Comparison of ENCODE assay signal across 34 cellular contexts in genomic region chrX:2471641-2472040, GRCh38.
"Had no signal": no experiment of that assay in that cellular context is flagged by ENCODE, and none has a peak within 500 bp of the region (broad histone marks: within the 10 kb centered on the region; RNA-seq: fewer than 3 reads in every experiment).

No MANE protein-coding gene starts in this region.

- FAIRE-seq: astrocyte, TTC549 had no signal

- ATAC-seq: activated CD8-positive, alpha-beta T cell treated with anti-CD3 and anti-CD28 coated beads for 36 hours; activated naive CD4-positive, alpha-beta T cell treated with anti-CD3 and anti-CD28 coated beads, Interleukin-2, amount 50 U/mL, for 72 hours; activated T-cell treated with anti-CD3 and anti-CD28 coated beads, Interleukin-2, amount 50 U/mL, for 4 hours; activated T-cell treated with anti-CD3 and anti-CD28 coated beads, Interleukin-2, amount 50 U/mL, for 72 hours; activated T-helper 17 cell treated with anti-CD3 and anti-CD28 coated beads, Interleukin-2, amount 50 U/mL, for 72 hours; body of pancreas had no signal

- H3K27me3 ChIP-seq: adrenal gland, body of pancreas, brain microvascular endothelial cell, breast epithelium had no signal

- H3K4me1 ChIP-seq: adrenal gland, breast epithelium had no signal

- H3K27ac ChIP-seq: adrenal gland, brain microvascular endothelial cell, breast epithelium, VCaP had no signal

- DNase-seq: activated B cell treated with CpG ODN at 0.5 μM for 24 hours; activated CD4-positive, alpha-beta memory T cell treated with anti-CD3 and anti-CD28 coated beads for 36 hours; activated CD4-positive, alpha-beta T cell treated with anti-CD3 and anti-CD28 coated beads for 4 hours; activated CD4-positive, alpha-beta T cell treated with anti-CD3 and anti-CD28 coated beads, Interleukin-2, amount 10 ng/mL, durations not matched to agents 24 days and 14 days; activated CD4-positive, alpha-beta T cell treated with anti-CD3 and anti-CD28 coated beads, Interleukin-2, amount 50 U/mL, for 1 hour; activated CD4-positive, alpha-beta T cell treated with anti-CD3 and anti-CD28 coated beads, Interleukin-2, amount 50 U/mL, for 4 hours; activated CD4-positive, CD25-positive, alpha-beta regulatory T cell treated with anti-CD3 and anti-CD28 coated beads, Interleukin-2, amount 50 U/mL, for 72 hours; activated CD8-positive, alpha-beta memory T cell treated with anti-CD3 and anti-CD28 coated beads, Interleukin-2, amount 50 U/mL, for 4 hours; activated CD8-positive, alpha-beta T cell treated with anti-CD3 and anti-CD28 coated beads for 36 hours; activated effector memory CD4-positive, alpha-beta T cell treated with anti-CD3 and anti-CD28 coated beads, Interleukin-2, amount 50 U/mL, for 16 hours; activated gamma-delta T cell treated with Interleukin-2 at 50 U/mL for 16 hours; activated naive CD4-positive, alpha-beta T cell; activated naive CD4-positive, alpha-beta T cell treated with anti-CD3 and anti-CD28 coated beads for 36 hours; activated naive CD4-positive, alpha-beta T cell treated with anti-CD3 and anti-CD28 coated beads, Interleukin-2, amount 50 U/mL, for 16 hours; activated naive CD8-positive, alpha-beta T cell treated with anti-CD3 and anti-CD28 coated beads for 36 hours; activated T-cell treated with anti-CD3 and anti-CD28 coated beads for 4 hours; activated T-cell treated with anti-CD3 and anti-CD28 coated beads, Interleukin-2, amount 50 U/mL, for 1 hour; activated T-cell treated with anti-CD3 and anti-CD28 coated beads, Interleukin-2, amount 50 U/mL, for 4 hours; activated T-cell treated with anti-CD3 and anti-CD28 coated beads, Interleukin-2, amount 50 U/mL, for 72 hours; adrenal gland; amniotic stem cell; aorta; body of pancreas; brain microvascular endothelial cell; caudate nucleus; T-helper 1 cell; T-helper 2 cell; T-helper 9 cell had no signal

- H3K9me3 ChIP-seq: adrenal gland, body of pancreas, breast epithelium had no signal

- H3K36me3 ChIP-seq: adrenal gland, brain microvascular endothelial cell, breast epithelium had no signal

- H3K4me3 ChIP-seq: adrenal gland, body of pancreas, breast epithelium had no signal
